ENCODE assay signal across 26 cellular contexts in genomic region chr15:58223432-58223831, GRCh38.
"Had no signal": no experiment of that assay in that cellular context is flagged by ENCODE, and none has a peak within 500 bp of the region (broad histone marks: within the 10 kb centered on the region; RNA-seq: fewer than 3 reads in every experiment).

No MANE protein-coding gene starts in this region.

- H3K9me2 ChIP-seq: SK-N-SH had no signal

- H3K27me3 ChIP-seq: brain microvascular endothelial cell, cardiac muscle cell, SJSA1 had no signal

- H3K9ac ChIP-seq: KMS-11, SK-N-SH had no signal

- H3K4me3 ChIP-seq: cardiac muscle cell, SJSA1 had no signal

- DNase-seq: activated B cell treated with CpG ODN at 0.5 μM for 24 hours; activated CD4-positive, alpha-beta memory T cell treated with anti-CD3 and anti-CD28 coated beads, Interleukin-2, amount 10 ng/mL, durations not matched to agents 7 days and 5 days; activated CD4-positive, alpha-beta T cell treated with anti-CD3 and anti-CD28 coated beads for 4 hours; activated CD4-positive, CD25-positive, alpha-beta regulatory T cell treated with anti-CD3 and anti-CD28 coated beads, Interleukin-2, amount 50 U/mL, for 72 hours; activated CD8-positive, alpha-beta memory T cell treated with anti-CD3 and anti-CD28 coated beads for 24 hours; activated CD8-positive, alpha-beta memory T cell treated with anti-CD3 and anti-CD28 coated beads, Interleukin-2, amount 10 ng/mL, durations not matched to agents 7 days and 5 days; activated CD8-positive, alpha-beta memory T cell treated with anti-CD3 and anti-CD28 coated beads, Interleukin-2, amount 50 U/mL, for 48 hours; activated effector memory CD4-positive, alpha-beta T cell treated with Interleukin-2 at 50 U/mL for 16 hours; activated naive CD4-positive, alpha-beta T cell treated with anti-CD3 and anti-CD28 coated beads, Interleukin-2, amount 10 ng/mL, durations not matched to agents 7 days and 5 days; activated naive CD8-positive, alpha-beta T cell treated with anti-CD3 and anti-CD28 coated beads for 36 hours; activated T-cell treated with anti-CD3 and anti-CD28 coated beads, Interleukin-2, amount 50 U/mL, for 48 hours; amniotic stem cell; aorta; brain microvascular endothelial cell; NCI-H1105; NCI-H1417 treated with DMSO at 0.1 percent for 48 hours; NCI-H187 treated with DMSO at 0.1 percent for 48 hours; NCI-H2081; NCI-H345; NCI-H524 treated with DMSO at 0.1 percent for 48 hours; SHP77 had no signal

- H3K27ac ChIP-seq: brain microvascular endothelial cell, cardiac muscle cell, KMS-11, SJSA1 had no signal

- ATAC-seq: activated CD8-positive, alpha-beta memory T cell treated with anti-CD3 and anti-CD28 coated beads, Interleukin-2, amount 10 ng/mL, durations not matched to agents 7 days and 5 days; Panc1 had no signal

- H3K36me3 ChIP-seq: brain microvascular endothelial cell, cardiac muscle cell, SJSA1 had no signal

- H3K4me2 ChIP-seq: KMS-11, SK-N-SH had no signal

- H3K9me3 ChIP-seq: SK-N-SH had no signal
